1 cellular context compared by ENCODE assay signal in the genomic region with DNA sequence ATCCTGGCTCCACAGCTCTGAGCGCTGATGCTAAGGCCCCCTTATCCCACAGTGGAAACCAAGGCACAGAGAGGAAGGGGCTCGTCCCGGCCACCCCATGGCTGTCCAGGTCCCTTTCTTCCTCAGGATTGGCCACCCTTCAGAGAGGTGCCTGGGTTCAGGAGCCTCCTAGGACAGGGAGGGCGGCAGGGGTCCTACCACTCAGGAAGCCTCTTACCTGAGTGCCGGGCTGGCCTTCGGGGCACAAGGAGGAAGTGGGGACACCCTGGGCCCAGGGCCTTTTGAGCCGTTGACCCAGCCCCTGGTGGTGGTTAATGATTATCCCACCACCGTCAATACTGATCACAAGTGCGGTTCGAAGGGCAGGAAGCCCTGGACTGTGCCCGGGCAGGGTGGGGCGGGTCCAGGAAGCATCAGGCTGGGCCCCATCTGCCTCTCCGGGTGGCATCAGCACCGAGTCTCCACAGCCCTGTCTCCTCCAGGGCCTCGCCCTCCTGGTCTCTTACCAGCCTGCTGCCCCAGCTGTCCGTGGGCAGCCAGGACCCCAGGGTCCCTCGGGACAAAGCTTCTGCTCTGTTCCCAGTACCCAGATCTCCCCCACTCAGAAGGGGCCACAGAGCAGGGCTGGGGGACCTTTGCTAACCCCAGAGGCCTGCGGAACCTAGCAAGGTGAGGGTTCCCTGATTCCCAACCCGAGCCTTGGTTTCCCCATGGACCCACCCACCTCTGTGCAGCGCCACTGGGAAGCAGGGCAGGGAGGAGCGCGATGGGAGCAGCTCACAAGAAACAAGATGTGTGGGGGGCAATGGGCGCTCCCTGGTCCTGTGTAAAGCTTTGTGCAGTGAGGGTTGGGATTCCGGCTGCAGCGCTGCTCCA.
TF ChIP-seq lines count a peak whose summit lies in the region.

No MANE protein-coding gene starts in this region.

TF ChIP-seq in HepG2, 621 proteins besides CTCF, POLR2A, EP300 and RAD21 (continued from another document and continues in another):
- TF ChIP-seq, protein P1, sequence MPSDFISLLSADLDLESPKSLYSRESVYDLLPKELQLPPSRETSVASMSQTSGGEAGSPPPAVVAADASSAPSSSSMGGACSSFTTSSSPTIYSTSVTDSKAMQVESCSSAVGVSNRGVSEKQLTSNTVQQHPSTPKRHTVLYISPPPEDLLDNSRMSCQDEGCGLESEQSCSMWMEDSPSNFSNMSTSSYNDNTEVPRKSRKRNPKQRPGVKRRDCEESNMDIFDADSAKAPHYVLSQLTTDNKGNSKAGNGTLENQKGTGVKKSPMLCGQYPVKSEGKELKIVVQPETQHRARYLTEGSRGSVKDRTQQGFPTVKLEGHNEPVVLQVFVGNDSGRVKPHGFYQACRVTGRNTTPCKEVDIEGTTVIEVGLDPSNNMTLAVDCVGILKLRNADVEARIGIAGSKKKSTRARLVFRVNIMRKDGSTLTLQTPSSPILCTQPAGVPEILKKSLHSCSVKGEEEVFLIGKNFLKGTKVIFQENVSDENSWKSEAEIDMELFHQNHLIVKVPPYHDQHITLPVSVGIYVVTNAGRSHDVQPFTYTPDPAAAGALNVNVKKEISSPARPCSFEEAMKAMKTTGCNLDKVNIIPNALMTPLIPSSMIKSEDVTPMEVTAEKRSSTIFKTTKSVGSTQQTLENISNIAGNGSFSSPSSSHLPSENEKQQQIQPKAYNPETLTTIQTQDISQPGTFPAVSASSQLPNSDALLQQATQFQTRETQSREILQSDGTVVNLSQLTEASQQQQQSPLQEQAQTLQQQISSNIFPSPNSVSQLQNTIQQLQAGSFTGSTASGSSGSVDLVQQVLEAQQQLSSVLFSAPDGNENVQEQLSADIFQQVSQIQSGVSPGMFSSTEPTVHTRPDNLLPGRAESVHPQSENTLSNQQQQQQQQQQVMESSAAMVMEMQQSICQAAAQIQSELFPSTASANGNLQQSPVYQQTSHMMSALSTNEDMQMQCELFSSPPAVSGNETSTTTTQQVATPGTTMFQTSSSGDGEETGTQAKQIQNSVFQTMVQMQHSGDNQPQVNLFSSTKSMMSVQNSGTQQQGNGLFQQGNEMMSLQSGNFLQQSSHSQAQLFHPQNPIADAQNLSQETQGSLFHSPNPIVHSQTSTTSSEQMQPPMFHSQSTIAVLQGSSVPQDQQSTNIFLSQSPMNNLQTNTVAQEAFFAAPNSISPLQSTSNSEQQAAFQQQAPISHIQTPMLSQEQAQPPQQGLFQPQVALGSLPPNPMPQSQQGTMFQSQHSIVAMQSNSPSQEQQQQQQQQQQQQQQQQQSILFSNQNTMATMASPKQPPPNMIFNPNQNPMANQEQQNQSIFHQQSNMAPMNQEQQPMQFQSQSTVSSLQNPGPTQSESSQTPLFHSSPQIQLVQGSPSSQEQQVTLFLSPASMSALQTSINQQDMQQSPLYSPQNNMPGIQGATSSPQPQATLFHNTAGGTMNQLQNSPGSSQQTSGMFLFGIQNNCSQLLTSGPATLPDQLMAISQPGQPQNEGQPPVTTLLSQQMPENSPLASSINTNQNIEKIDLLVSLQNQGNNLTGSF (CRISPR knock-in tag; IDR thresholded peaks at IDR 0.05) = no peak
- peak; percentile 87 for TF ChIP-seq SMAD3 (CRISPR knock-in tag; IDR thresholded peaks at IDR 0.05)
- no peak for TF ChIP-seq ZFP62 (CRISPR knock-in tag; IDR thresholded peaks at IDR 0.05)
- TF ChIP-seq, protein P2, sequence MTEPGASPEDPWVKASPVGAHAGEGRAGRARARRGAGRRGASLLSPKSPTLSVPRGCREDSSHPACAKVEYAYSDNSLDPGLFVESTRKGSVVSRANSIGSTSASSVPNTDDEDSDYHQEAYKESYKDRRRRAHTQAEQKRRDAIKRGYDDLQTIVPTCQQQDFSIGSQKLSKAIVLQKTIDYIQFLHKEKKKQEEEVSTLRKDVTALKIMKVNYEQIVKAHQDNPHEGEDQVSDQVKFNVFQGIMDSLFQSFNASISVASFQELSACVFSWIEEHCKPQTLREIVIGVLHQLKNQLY (CRISPR knock-in tag; IDR thresholded peaks at IDR 0.05) = 0 out of 2 replicates have a peak, but pooled peaks have one; percentile 36
- peak; percentile 67; the same call in 1 of the 2 replicates for TF ChIP-seq ZBTB7B (CRISPR knock-in tag; IDR thresholded peaks at IDR 0.05)
- TF ChIP-seq, protein P3, sequence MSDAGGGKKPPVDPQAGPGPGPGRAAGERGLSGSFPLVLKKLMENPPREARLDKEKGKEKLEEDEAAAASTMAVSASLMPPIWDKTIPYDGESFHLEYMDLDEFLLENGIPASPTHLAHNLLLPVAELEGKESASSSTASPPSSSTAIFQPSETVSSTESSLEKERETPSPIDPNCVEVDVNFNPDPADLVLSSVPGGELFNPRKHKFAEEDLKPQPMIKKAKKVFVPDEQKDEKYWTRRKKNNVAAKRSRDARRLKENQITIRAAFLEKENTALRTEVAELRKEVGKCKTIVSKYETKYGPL (CRISPR knock-in tag; IDR thresholded peaks at IDR 0.05) = no peak
- TF ChIP-seq STAG1 (CRISPR knock-in tag; IDR thresholded peaks at IDR 0.05) = peak; percentile 33
- TF ChIP-seq ZBTB7A (CRISPR knock-in tag; IDR thresholded peaks at IDR 0.05) = no peak
- TF ChIP-seq YEATS2 (CRISPR knock-in tag; IDR thresholded peaks at IDR 0.05; ENCODE audit: borderline replicate concordance) = peak; percentile 45; the same call in 1 of the 2 replicates
- peak; percentile 82 for TF ChIP-seq RBFOX2 (IDR thresholded peaks at IDR 0.05; ENCODE audit: low read depth, low read length)
- no peak for TF ChIP-seq ZNF407 (CRISPR knock-in tag; IDR thresholded peaks at IDR 0.05; ENCODE audit: not compliant biosample characterization)
- TF ChIP-seq NCOR1 (IDR thresholded peaks at IDR 0.05; ENCODE audit: borderline replicate concordance, low read length) = no peak; the same call in 1 of the 2 replicates
- TF ChIP-seq ZNF616 (CRISPR knock-in tag; IDR thresholded peaks at IDR 0.05; ENCODE audit: low read depth) = peak; percentile 62; the same call in 1 of the 2 replicates
- TF ChIP-seq ZNF343 (CRISPR knock-in tag; IDR thresholded peaks at IDR 0.05) = peak; percentile 91; the same call in 1 of the 2 replicates
- peak; percentile 89; the same call in 1 of the 2 replicates for TF ChIP-seq ARNT2 (CRISPR knock-in tag; IDR thresholded peaks at IDR 0.05; ENCODE audit: low read depth)
- peak; percentile 86 for TF ChIP-seq MEIS1 (CRISPR knock-in tag; IDR thresholded peaks at IDR 0.05; ENCODE audit: borderline replicate concordance)
- TF ChIP-seq ETV5 (CRISPR knock-in tag; IDR thresholded peaks at IDR 0.05; ENCODE audit: borderline replicate concordance) = peak; percentile 92
- no peak for TF ChIP-seq ZNF841 (CRISPR knock-in tag; IDR thresholded peaks at IDR 0.05; ENCODE audit: borderline replicate concordance)
- peak; percentile 50; the same call in 1 of the 2 replicates for TF ChIP-seq KLF15 (CRISPR knock-in tag; IDR thresholded peaks at IDR 0.05; ENCODE audit: borderline replicate concordance)
- no peak for TF ChIP-seq ZNF75D (CRISPR knock-in tag; IDR thresholded peaks at IDR 0.05; ENCODE audit: borderline replicate concordance)
- TF ChIP-seq TARDBP (CRISPR knock-in tag; IDR thresholded peaks at IDR 0.05) = peak; percentile 81
- TF ChIP-seq MED13 (CRISPR knock-in tag; IDR thresholded peaks at IDR 0.05) = peak; percentile 31; the same call in 1 of the 2 replicates
- TF ChIP-seq, protein P4, sequence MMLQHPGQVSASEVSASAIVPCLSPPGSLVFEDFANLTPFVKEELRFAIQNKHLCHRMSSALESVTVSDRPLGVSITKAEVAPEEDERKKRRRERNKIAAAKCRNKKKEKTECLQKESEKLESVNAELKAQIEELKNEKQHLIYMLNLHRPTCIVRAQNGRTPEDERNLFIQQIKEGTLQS (CRISPR knock-in tag; IDR thresholded peaks at IDR 0.05) = no peak; the same call in 1 of the 2 replicates
